16 cellular contexts compared by ENCODE assay signal in the genomic region with DNA sequence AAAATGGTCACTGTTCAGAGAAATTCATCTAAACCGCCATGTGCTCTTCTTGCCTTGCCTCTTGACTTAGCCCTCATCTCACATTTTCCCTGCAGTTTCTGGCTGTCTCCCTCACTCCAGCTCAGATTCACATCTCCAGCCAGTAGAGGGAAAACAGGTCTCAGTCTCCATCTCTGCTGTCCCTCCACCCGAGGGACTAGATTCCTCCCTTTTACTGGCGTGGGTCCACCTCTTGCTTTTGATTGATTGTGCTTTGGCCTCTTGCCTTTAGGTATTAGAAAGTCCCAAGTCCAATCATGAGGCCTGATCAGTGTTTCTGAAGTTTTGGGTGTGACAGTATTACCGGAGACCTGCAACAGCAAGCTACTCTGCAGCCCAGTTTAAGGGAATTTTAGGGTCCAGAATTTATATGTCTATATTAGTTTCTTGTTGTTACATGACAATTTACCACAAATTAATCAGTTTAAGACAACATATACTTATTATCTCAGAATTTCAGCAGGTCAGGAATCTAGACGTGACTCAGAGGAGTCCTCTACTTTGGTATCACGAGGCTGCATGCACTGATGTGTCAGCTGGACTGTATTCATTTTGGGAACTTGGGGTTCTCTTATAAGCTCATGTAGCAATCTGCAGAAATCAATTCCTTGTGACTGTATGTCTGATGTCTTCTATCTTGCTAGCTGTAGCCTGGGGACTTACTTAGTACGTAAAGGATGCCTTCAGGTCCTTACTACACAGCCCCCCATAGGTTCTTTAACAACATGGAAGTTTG.
"Had no signal": no experiment of that assay in that cellular context is flagged by ENCODE, and none has a peak within 500 bp of the region (broad histone marks: within the 10 kb centered on the region; RNA-seq: fewer than 3 reads in every experiment).

No MANE protein-coding gene starts in this region.

- H3K4me3 ChIP-seq: heart right ventricle, lower lobe of right lung, prostate gland, spleen had no signal

- DNase-seq: activated naive CD4-positive, alpha-beta T cell treated with anti-CD3 and anti-CD28 coated beads, Interleukin-2, amount 50 U/mL, for 16 hours; brain microvascular endothelial cell; cerebellar nuclear complex; foreskin keratinocyte; heart right ventricle; kidney glomerular epithelial cell; lower lobe of right lung; naive thymus-derived CD4-positive, alpha-beta T cell; SK-N-SH; spleen; stimulated activated CD4-positive, alpha-beta T cell treated with anti-CD3 and anti-CD28 coated beads, Interleukin-1b, Interleukin-23, amount 100 ng/mL, for 48 hours; stimulated activated naive B cell treated with anti-CD40 and anti-IgM and Interleukin-4, amounts not matched to agents 10 μg/mL and 1 μg/mL and 100 μg/mL, for 72 hours; T-helper 17 cell had no signal

- H3K9ac ChIP-seq: SK-N-SH had no signal

- ATAC-seq: activated CD4-positive, CD25-positive, alpha-beta regulatory T cell treated with anti-CD3 and anti-CD28 coated beads, Interleukin-2, amount 50 U/mL, for 24 hours; foreskin keratinocyte; heart right ventricle; lower lobe of right lung; naive thymus-derived CD4-positive, alpha-beta T cell; sciatic nerve; stimulated activated naive B cell treated with anti-CD40 and anti-IgM and Interleukin-4, amounts not matched to agents 10 μg/mL and 1 μg/mL and 100 μg/mL, for 72 hours; T-helper 17 cell had no signal

- H3K4me1 ChIP-seq: foreskin keratinocyte, lower lobe of right lung, prostate gland had no signal

- H3K36me3 ChIP-seq: brain microvascular endothelial cell, heart right ventricle, lower lobe of right lung, prostate gland, spleen had no signal

- H3K4me2 ChIP-seq: SK-N-SH had no signal

- H3K27ac ChIP-seq: brain microvascular endothelial cell, foreskin keratinocyte, heart right ventricle, lower lobe of right lung, prostate gland, spleen had no signal

- H3K9me3 ChIP-seq: lower lobe of right lung, prostate gland, SK-N-SH had no signal

- H3K27me3 ChIP-seq: brain microvascular endothelial cell, foreskin keratinocyte, heart right ventricle, spleen had no signal
